ENCODE assay signal across 5 cellular contexts in the genomic region with DNA sequence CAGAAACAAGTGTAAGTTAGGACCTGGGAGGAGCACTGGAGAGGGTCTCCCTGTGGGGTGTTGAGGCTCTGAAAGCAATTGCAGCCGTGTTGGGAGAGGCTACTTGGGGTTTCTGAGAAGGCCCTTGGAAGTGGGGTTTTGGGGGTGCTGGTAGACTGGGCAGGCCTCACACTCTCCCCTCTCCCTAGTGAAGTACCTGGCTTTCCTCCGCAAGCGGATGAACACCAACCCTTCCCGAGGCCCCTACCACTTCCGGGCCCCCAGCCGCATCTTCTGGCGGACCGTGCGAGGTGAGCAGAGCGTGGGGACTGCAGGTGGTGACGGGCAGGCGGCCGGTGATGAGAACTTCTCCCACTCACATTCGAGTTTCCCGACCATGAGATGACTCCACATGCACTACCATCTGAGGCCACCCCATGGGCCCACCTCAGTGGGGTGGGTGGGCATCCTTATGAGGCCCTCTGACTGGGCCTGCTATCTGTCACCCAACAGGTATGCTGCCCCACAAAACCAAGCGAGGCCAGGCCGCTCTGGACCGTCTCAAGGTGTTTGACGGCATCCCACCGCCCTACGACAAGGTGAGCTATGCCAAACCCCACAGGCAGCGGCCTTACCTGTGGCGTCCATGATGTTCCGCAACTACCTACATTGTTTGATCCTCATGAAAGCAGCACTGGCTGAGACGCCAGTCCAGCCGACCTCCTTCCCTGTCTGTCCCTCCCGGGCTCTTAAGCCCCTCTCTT. TPM values are rescaled to one million over a fixed set of nuclear protein-coding genes. Genes with fewer than 3 reads are reported as not detected.
DNase-seq lines count a peak whose midpoint lies in the region; TF ChIP-seq lines count a peak whose summit lies in the region.
"Had no signal": no experiment of that assay in that cellular context is flagged by ENCODE, and none has a peak within 500 bp of the region (broad histone marks: within the 10 kb centered on the region; RNA-seq: fewer than 3 reads in every experiment).

No MANE protein-coding gene starts in this region.

- POLR2A ChIA-PET in activated CD4-positive, alpha-beta memory T cell treated with anti-CD3 and anti-CD28 coated beads for 36 hours (lab: Charles Lee) = interaction anchor here (0.9 to 1.6 kb wide), 2 partner anchors 15 to 18 kb away, joined by 3 read pairs; no protein-coding TSS in a partner anchor

- H3K4ac ChIP-seq in trophoblast cell (ENCODE audit: low read depth, low read length) = peak overlapping the region; percentile 9

- peak overlapping the region; percentile 28 for H3K9ac ChIP-seq in trophoblast cell (ENCODE audit: low read length)
- no peak overlapping the region for H3K9ac ChIP-seq in MM.1S (ENCODE audit: low read length)

- no peak overlapping the region for H2AFZ ChIP-seq in trophoblast cell (ENCODE audit: insufficient read depth, low read length, poor library complexity)
- no peak overlapping the region for H2AFZ ChIP-seq in MM.1S (ENCODE audit: low read length)

- no peak overlapping the region for H3K23ac ChIP-seq in trophoblast cell (ENCODE audit: low read length)

- H2AK5ac ChIP-seq in trophoblast cell (ENCODE audit: low read length) = no peak overlapping the region

- H3K27ac Mint-ChIP-seq in activated CD4-positive, alpha-beta memory T cell treated with anti-CD3 and anti-CD28 coated beads for 36 hours = peak overlapping the region; percentile 97

- H3K36me3 Mint-ChIP-seq in activated CD4-positive, alpha-beta memory T cell treated with anti-CD3 and anti-CD28 coated beads for 36 hours = peaks cover 64% of the 10 kb centered on the region

- peak overlapping the region; percentile 82 for H3K4me2 ChIP-seq in trophoblast cell (ENCODE audit: low read length)
- no peak overlapping the region for H3K4me2 ChIP-seq in MM.1S (ENCODE audit: low read depth, low read length)

- H4K12ac ChIP-seq in trophoblast cell (ENCODE audit: low read depth, low read length) = peak overlapping the region; percentile 35

- H3K9me2 ChIP-seq in MM.1S (replicated peaks; ENCODE audit: insufficient read depth, low read length) = no peaks in the 10 kb centered on the region

- H3F3A ChIP-seq in MM.1S (ENCODE audit: insufficient read depth, low read length) = peaks cover 72% of the 10 kb centered on the region

- H3K9me3 ChIP-seq in trophoblast cell (ENCODE audit: insufficient read depth, low read depth, low read length) (peaks cover 4% of the 10 kb centered on the region), MM.1S (replicated peaks; ENCODE audit: insufficient read depth, low read length) (no peaks in the 10 kb centered on the region)

- H3K79me2 ChIP-seq in trophoblast cell (ENCODE audit: control insufficient read depth, insufficient read depth, low read length, poor library complexity) (peaks cover 17% of the 10 kb centered on the region), MM.1S (ENCODE audit: low read length) (peaks cover 31% of the 10 kb centered on the region)

- WGBS in trophoblast cell (ENCODE audit: extremely low coverage, insufficient coverage, insufficient read length) = no CpG with 5 or more reads among the region's 27 CpGs

- H3K18ac ChIP-seq in trophoblast cell (ENCODE audit: low read length) = peak overlapping the region; percentile 48

- peaks cover 11% of the 10 kb centered on the region for H3K79me1 ChIP-seq in trophoblast cell (ENCODE audit: low read length)

- peaks cover 35 to 44% of the 10 kb centered on the region in 2 experiments for H3K36me3 ChIP-seq in trophoblast cell (ENCODE audit: control insufficient read depth in 1 of 2, insufficient read depth in 2 of 2, low read length in 2 of 2)
- peaks cover 23% of the 10 kb centered on the region for H3K36me3 ChIP-seq in MM.1S (replicated peaks; ENCODE audit: insufficient read depth, low read length)

- no peak overlapping the region for H2BK5ac ChIP-seq in trophoblast cell (ENCODE audit: low read depth, low read length, poor library complexity)

- no peak overlapping the region for H2BK12ac ChIP-seq in trophoblast cell (ENCODE audit: low read length)

- no peak for TF ChIP-seq CTCF in MM.1S (IDR thresholded peaks at IDR 0.05; ENCODE audit: low read length)

- H3K27me3 ChIP-seq in trophoblast cell (ENCODE audit: insufficient read depth, low read length) (no peaks in the 10 kb centered on the region), MM.1S (replicated peaks; ENCODE audit: insufficient read depth, low read length) (no peaks in the 10 kb centered on the region)

- H3K14ac ChIP-seq in trophoblast cell (ENCODE audit: low read length) = no peak overlapping the region

- H4K8ac ChIP-seq in trophoblast cell (ENCODE audit: low read depth, low read length) = peak overlapping the region; percentile 40

- H3K4me3 ChIP-seq in trophoblast cell (ENCODE audit: low read depth, low read length) (no peak overlapping the region), MM.1S (ENCODE audit: low read length) (no peak overlapping the region)

- intact Hi-C loops in activated CD4-positive, alpha-beta memory T cell treated with anti-CD3 and anti-CD28 coated beads for 36 hours (cut with micrococcal nuclease) = no loop called here

- H3K27ac ChIP-seq in trophoblast cell (ENCODE audit: low read depth, low read length) = no peak overlapping the region
- H3K27ac ChIP-seq in MM.1S (ENCODE audit: low read length) = no peak overlapping the region; the same call in 1 of the 2 replicates

- H3K4me3 Mint-ChIP-seq in activated CD4-positive, alpha-beta memory T cell treated with anti-CD3 and anti-CD28 coated beads for 36 hours = peak overlapping the region; percentile 94

- no peaks in the 10 kb centered on the region for H3K9me3 Mint-ChIP-seq in activated CD4-positive, alpha-beta memory T cell treated with anti-CD3 and anti-CD28 coated beads for 36 hours
- H3K9me3 Mint-ChIP-seq: dendritic cell treated with granulocyte-macrophage colony-stimulating factor and Interleukin-4, amounts not matched to agents 40 ng/mL and 50 ng/mL, for 4 days had no signal

- peak; percentile 60 for DNase-seq in activated CD4-positive, alpha-beta memory T cell treated with anti-CD3 and anti-CD28 coated beads for 36 hours
- DNase-seq in trophoblast cell (no peak), NCI-H2227 (lab: John Stamatoyannopoulos, UW; ENCODE audit: unreplicated experiment) (no peak), MM.1S (no peak)

- no peak overlapping the region for H4K91ac ChIP-seq in trophoblast cell (ENCODE audit: low read depth, low read length)

- H4K20me1 ChIP-seq in MM.1S (ENCODE audit: insufficient read depth, low read length) = peaks cover 23% of the 10 kb centered on the region

- H3K4me1 Mint-ChIP-seq in activated CD4-positive, alpha-beta memory T cell treated with anti-CD3 and anti-CD28 coated beads for 36 hours (ENCODE audit: low read depth) = peaks cover 35% of the 10 kb centered on the region

- H2BK120ac ChIP-seq in trophoblast cell (ENCODE audit: insufficient read depth, low read length, poor library complexity) = no peak overlapping the region

- CTCF ChIA-PET in activated CD4-positive, alpha-beta memory T cell treated with anti-CD3 and anti-CD28 coated beads for 36 hours (lab: Charles Lee) = interaction anchor here (1.3 kb wide), 1 partner anchor 14 kb away, joined by 7 read pairs; no protein-coding TSS in a partner anchor

- H3K4me1 ChIP-seq in trophoblast cell (ENCODE audit: control insufficient read depth in 1 of 2, insufficient read depth in 2 of 2, low read length in 2 of 2) (peaks cover 0 to 3% of the 10 kb centered on the region in 2 experiments), MM.1S (ENCODE audit: low read length) (peaks cover 3% of the 10 kb centered on the region; the same call in 1 of the 2 replicates)

- peaks cover 3% of the 10 kb centered on the region for H3K27me3 Mint-ChIP-seq in activated CD4-positive, alpha-beta memory T cell treated with anti-CD3 and anti-CD28 coated beads for 36 hours
- H3K27me3 Mint-ChIP-seq: dendritic cell treated with granulocyte-macrophage colony-stimulating factor and Interleukin-4, amounts not matched to agents 40 ng/mL and 50 ng/mL, for 4 days had no signal

RNA-seq across cellular contexts. Expression of gene RPL13A, which starts 3.0 kb away (rescaled TPM):
- 1,000 to 10,000 TPM; 4,276 to 4,379 TPM for total RNA-seq in activated CD4-positive, alpha-beta memory T cell treated with anti-CD3 and anti-CD28 coated beads for 36 hours
- 4,404 and 4,537 TPM in 2 replicates for polyA plus RNA-seq in trophoblast cell (2013)

RNA-seq across cellular contexts. Expression of gene RPS11, which starts 5.8 kb away (rescaled TPM):
- 1,000 to 10,000 TPM; 3,093 to 3,130 TPM for total RNA-seq in activated CD4-positive, alpha-beta memory T cell treated with anti-CD3 and anti-CD28 coated beads for 36 hours
- 3,613 and 3,657 TPM in 2 replicates for polyA plus RNA-seq in trophoblast cell (2013)

RNA-seq across cellular contexts. Expression of gene FLT3LG, which starts 16.4 kb away (rescaled TPM):
- 10 to 100 TPM; 50.1 to 51.0 TPM for total RNA-seq in activated CD4-positive, alpha-beta memory T cell treated with anti-CD3 and anti-CD28 coated beads for 36 hours
- polyA plus RNA-seq in trophoblast cell (2013) = 0.29 and 0.55 TPM in 2 replicates

RNA-seq across cellular contexts. Expression of gene FCGRT, which starts 22.0 kb away (rescaled TPM):
- total RNA-seq in activated CD4-positive, alpha-beta memory T cell treated with anti-CD3 and anti-CD28 coated beads for 36 hours = 10 to 100 TPM; 13.2 to 17.2 TPM
- polyA plus RNA-seq in trophoblast cell (2013) = 35.6 and 38.5 TPM in 2 replicates

RNA-seq across cellular contexts. Expression of gene RCN3, which starts 37.3 kb away (rescaled TPM):
- 1 to 10 TPM; 6.3 to 6.5 TPM for total RNA-seq in activated CD4-positive, alpha-beta memory T cell treated with anti-CD3 and anti-CD28 coated beads for 36 hours
- polyA plus RNA-seq in trophoblast cell (2013) = 8.2 and 9.4 TPM in 2 replicates
